ENCODE assay signal across 9 cellular contexts in the genomic region with DNA sequence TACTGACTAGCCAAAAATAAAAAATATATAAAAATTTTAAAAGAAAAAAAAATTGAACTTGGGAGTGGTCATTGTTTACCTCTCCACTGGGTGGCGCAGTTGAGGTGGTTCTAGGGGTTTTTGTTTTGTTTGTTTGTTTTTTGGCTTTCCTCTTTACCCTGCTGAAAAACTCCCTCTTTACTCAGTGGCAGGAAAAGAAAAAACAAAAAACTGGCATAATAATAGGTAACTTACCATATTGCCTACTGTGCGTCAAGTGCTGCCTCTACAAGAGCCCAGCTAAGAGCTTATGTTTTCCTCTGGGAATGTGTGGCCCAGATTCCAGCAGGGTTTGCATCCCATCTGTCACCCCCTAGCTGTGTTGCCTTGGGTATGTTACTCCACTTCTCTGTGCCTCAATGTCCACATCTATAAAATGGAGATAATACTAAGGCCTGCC. TPM values are rescaled to one million over a fixed set of nuclear protein-coding genes. Genes with fewer than 3 reads are reported as not detected.
DNase-seq lines count a peak whose midpoint lies in the region; ATAC-seq, FAIRE-seq and TF ChIP-seq lines count a peak whose summit lies in the region.
"Not testable (repeated sequence)": the region's sequence is repeated elsewhere in the genome, so short reads cannot be mapped to it uniquely, and the experiment has no call there.
"Had no signal": no experiment of that assay in that cellular context is flagged by ENCODE, and none has a peak within 500 bp of the region (broad histone marks: within the 10 kb centered on the region; RNA-seq: fewer than 3 reads in every experiment).

No MANE protein-coding gene starts in this region.

- H3K4me3 ChIP-seq in Caco-2 (ENCODE audit: low read depth, low read length); HUES48 (ENCODE audit: low read depth, low read length); bronchial epithelial cell (ENCODE audit: low read depth, low read length); naive thymus-derived CD4-positive, alpha-beta T cell (ENCODE audit: low read length): not testable (repeated sequence)

- H3K4me1 Mint-ChIP-seq in Caco-2 (ENCODE audit: low read depth, unreplicated experiment); glutamatergic neuron (ENCODE audit: low read depth, unreplicated experiment): not testable (repeated sequence)
- H3K4me1 Mint-ChIP-seq in activated CD8-positive, alpha-beta memory T cell treated with anti-CD3 and anti-CD28 coated beads, Interleukin-2, amount 10 ng/mL, durations not matched to agents 7 days and 5 days: peaks cover 16% of the 10 kb centered on the region
- peaks cover 14 to 30% (median 25%) of the 10 kb centered on the region in 7 donors for H3K4me1 Mint-ChIP-seq in naive thymus-derived CD4-positive, alpha-beta T cell

- H3K27ac ChIP-seq in HUES48 (ENCODE audit: low read depth, low read length): peak overlapping the region; percentile 28
- not testable (repeated sequence) for H3K27ac ChIP-seq in naive thymus-derived CD4-positive, alpha-beta T cell (ENCODE audit: low read depth, low read length)

- BruUV-seq in Caco-2 (replicated peaks; lab: Mats Ljungman, UMichigan): not testable (repeated sequence)

- H3K4me1 ChIP-seq in Caco-2; HUES48 (ENCODE audit: control insufficient read depth, insufficient read depth, low read length): not testable (repeated sequence)
- H3K4me1 ChIP-seq in naive thymus-derived CD4-positive, alpha-beta T cell (ENCODE audit: control insufficient read depth in 2 of 2, insufficient read depth in 2 of 2, low read length in 2 of 2): peaks cover 15 to 16% of the 10 kb centered on the region in 2 donors

- H3K36me3 Mint-ChIP-seq in Caco-2 (ENCODE audit: insufficient read depth, unreplicated experiment); activated CD8-positive, alpha-beta memory T cell treated with anti-CD3 and anti-CD28 coated beads, Interleukin-2, amount 10 ng/mL, durations not matched to agents 7 days and 5 days; glutamatergic neuron (ENCODE audit: unreplicated experiment); naive thymus-derived CD4-positive, alpha-beta T cell: not testable (repeated sequence)

- CTCF ChIA-PET in Caco-2 (lab: Charles Lee): interaction anchor here (1.8 kb wide), 1 partner anchor 137 kb away, joined by 5 read pairs; a partner anchor contains a TSS
- CTCF ChIA-PET in activated CD8-positive, alpha-beta memory T cell treated with anti-CD3 and anti-CD28 coated beads, Interleukin-2, amount 10 ng/mL, durations not matched to agents 7 days and 5 days (lab: Charles Lee): interaction anchor here (0.5 to 2.5 kb wide), 11 partner anchors 8 to 463 kb away, joined by 3 to 10 read pairs (median 3); no protein-coding TSS in a partner anchor
- CTCF ChIA-PET in naive thymus-derived CD4-positive, alpha-beta T cell (lab: Charles Lee): interaction anchor here (0.6 to 1.5 kb wide), 5 partner anchors 12 to 222 kb away, joined by 3 to 11 read pairs (median 4); a partner anchor contains a TSS

- ATAC-seq in activated CD8-positive, alpha-beta memory T cell treated with anti-CD3 and anti-CD28 coated beads, Interleukin-2, amount 10 ng/mL, durations not matched to agents 7 days and 5 days: not testable (repeated sequence)
- ATAC-seq in naive thymus-derived CD4-positive, alpha-beta T cell: peak; percentile 74

- H3K27me3 ChIP-seq in Caco-2 (replicated peaks; ENCODE audit: control insufficient read depth, insufficient read depth, low read length); HUES48 (ENCODE audit: control insufficient read depth, insufficient read depth, low read length); bronchial epithelial cell (ENCODE audit: control insufficient read depth, insufficient read depth, low read length); naive thymus-derived CD4-positive, alpha-beta T cell (ENCODE audit: control insufficient read depth in 2 of 2, insufficient read depth in 2 of 2, low read length in 2 of 2): not testable (repeated sequence)

- TF ChIP-seq CTCF in Caco-2 (IDR thresholded peaks at IDR 0.05; ENCODE audit: insufficient read depth in 1 of 2, low read depth in 1 of 2, low read length in 1 of 2, severe bottlenecking in 1 of 2, unreplicated experiment in 1 of 2) (peak; percentile 55 to 83), bronchial epithelial cell (IDR thresholded peaks at IDR 0.05; ENCODE audit: insufficient read depth, low read length, severe bottlenecking) (peak; percentile 52), glutamatergic neuron (IDR thresholded peaks at IDR 0.05; ENCODE audit: partially characterized antibody, unreplicated experiment) (peak; percentile 88)

- POLR2A ChIA-PET in Caco-2 (lab: Charles Lee); naive thymus-derived CD4-positive, alpha-beta T cell (lab: Charles Lee): not testable (repeated sequence)

- H3K9me3 Mint-ChIP-seq in Caco-2 (ENCODE audit: unreplicated experiment); activated CD8-positive, alpha-beta memory T cell treated with anti-CD3 and anti-CD28 coated beads, Interleukin-2, amount 10 ng/mL, durations not matched to agents 7 days and 5 days (ENCODE audit: low read depth); glutamatergic neuron (ENCODE audit: unreplicated experiment); naive thymus-derived CD4-positive, alpha-beta T cell: not testable (repeated sequence)

- DNase-seq in Caco-2 (peak in 1 of 2 experiments; percentile 41), RPMI8226 (peak; percentile 14), bronchial epithelial cell (ENCODE audit: low read depth) (peak; percentile 8)
- peak; percentile 54 for DNase-seq in activated CD8-positive, alpha-beta memory T cell treated with anti-CD3 and anti-CD28 coated beads, Interleukin-2, amount 10 ng/mL, durations not matched to agents 7 days and 5 days
- DNase-seq in glutamatergic neuron: not testable (repeated sequence)
- peak in 8 of 9 donors; percentile 13 to 61 (median 48) for DNase-seq in naive thymus-derived CD4-positive, alpha-beta T cell
- DNase-seq in stimulated activated naive CD4-positive, alpha-beta T cell treated with Interleukin-2 at 50 U/mL for 16 hours (lab: John Stamatoyannopoulos, UW): peak; percentile 24

- H3K4me3 Mint-ChIP-seq in Caco-2 (ENCODE audit: unreplicated experiment); activated CD8-positive, alpha-beta memory T cell treated with anti-CD3 and anti-CD28 coated beads, Interleukin-2, amount 10 ng/mL, durations not matched to agents 7 days and 5 days; glutamatergic neuron (ENCODE audit: unreplicated experiment); naive thymus-derived CD4-positive, alpha-beta T cell: not testable (repeated sequence)

- H3K9me3 ChIP-seq in Caco-2; HUES48 (ENCODE audit: control insufficient read depth, insufficient read depth, low read length); naive thymus-derived CD4-positive, alpha-beta T cell (ENCODE audit: control insufficient read depth in 2 of 3, low read length in 3 of 3): not testable (repeated sequence)

- not testable (repeated sequence) for H3K9ac ChIP-seq in HUES48 (ENCODE audit: low read depth, low read length)

- FAIRE-seq in bronchial epithelial cell (lab: Jason Lieb, UNC): peak; percentile 18

- H3K27ac Mint-ChIP-seq in Caco-2 (ENCODE audit: unreplicated experiment); activated CD8-positive, alpha-beta memory T cell treated with anti-CD3 and anti-CD28 coated beads, Interleukin-2, amount 10 ng/mL, durations not matched to agents 7 days and 5 days; glutamatergic neuron (ENCODE audit: unreplicated experiment): not testable (repeated sequence)
- H3K27ac Mint-ChIP-seq in naive thymus-derived CD4-positive, alpha-beta T cell: peak overlapping the region in 7 of 9 donors; percentile 3 to 95 (median 86)

- H3K36me3 ChIP-seq in Caco-2 (ENCODE audit: control insufficient read depth, insufficient read depth, low read length); HUES48 (ENCODE audit: control insufficient read depth, insufficient read depth, low read length); bronchial epithelial cell (ENCODE audit: control insufficient read depth, insufficient read depth, low read length); naive thymus-derived CD4-positive, alpha-beta T cell (ENCODE audit: control insufficient read depth in 2 of 3, insufficient read depth in 3 of 3, low read length in 3 of 3): not testable (repeated sequence)

- not testable (repeated sequence) for H3K27me3 Mint-ChIP-seq in Caco-2 (ENCODE audit: insufficient read depth, unreplicated experiment); glutamatergic neuron (ENCODE audit: unreplicated experiment)
- H3K27me3 Mint-ChIP-seq in activated CD8-positive, alpha-beta memory T cell treated with anti-CD3 and anti-CD28 coated beads, Interleukin-2, amount 10 ng/mL, durations not matched to agents 7 days and 5 days: peaks cover 19% of the 10 kb centered on the region
- peaks cover 0 to 28% (median 0%) of the 10 kb centered on the region in 5 donors for H3K27me3 Mint-ChIP-seq in naive thymus-derived CD4-positive, alpha-beta T cell

- intact Hi-C loops in Caco-2 (cut with micrococcal nuclease; ENCODE audit: unreplicated experiment): loop anchor here (2.0 kb wide), 2 partner anchors 136 to 182 kb away; no protein-coding TSS in a partner anchor
- intact Hi-C loops in naive thymus-derived CD4-positive, alpha-beta T cell (cut with micrococcal nuclease): loop anchor here (1.0 to 5.0 kb wide), 7 partner anchors 18 to 464 kb away; no protein-coding TSS in a partner anchor

RNA-seq across cellular contexts. Expression of a gene that starts 12.6 kb away (rescaled TPM):
- not detected in 2 replicates for total RNA-seq in Caco-2 (2022)
- total RNA-seq in activated CD8-positive, alpha-beta memory T cell treated with anti-CD3 and anti-CD28 coated beads, Interleukin-2, amount 10 ng/mL, durations not matched to agents 7 days and 5 days: not detected
- not detected in 2 replicates for total RNA-seq in bronchial epithelial cell
- total RNA-seq in glutamatergic neuron (ENCODE audit: unreplicated experiment): not detected
- 1 to 10 TPM in 1 of 5 experiments, under 1 TPM in 2, not detected in 2; 0.32 to 1.1 (median 0.96) TPM for total RNA-seq in naive thymus-derived CD4-positive, alpha-beta T cell
- not detected for polyA plus RNA-seq in naive thymus-derived CD4-positive, alpha-beta T cell
- total RNA-seq: left cardiac atrium had no signal

RNA-seq across cellular contexts. Expression of a gene that starts 38.5 kb away (rescaled TPM):
- total RNA-seq in Caco-2 (2022) (not detected in 2 replicates), bronchial epithelial cell (not detected in 2 replicates), glutamatergic neuron (ENCODE audit: unreplicated experiment) (not detected)
- not detected for total RNA-seq in activated CD8-positive, alpha-beta memory T cell treated with anti-CD3 and anti-CD28 coated beads, Interleukin-2, amount 10 ng/mL, durations not matched to agents 7 days and 5 days
- not detected for total RNA-seq in naive thymus-derived CD4-positive, alpha-beta T cell
- not detected for polyA plus RNA-seq in naive thymus-derived CD4-positive, alpha-beta T cell
- total RNA-seq: left cardiac atrium had no signal
